Comparison of ENCODE assay signal across 14 cellular contexts in the genomic region with DNA sequence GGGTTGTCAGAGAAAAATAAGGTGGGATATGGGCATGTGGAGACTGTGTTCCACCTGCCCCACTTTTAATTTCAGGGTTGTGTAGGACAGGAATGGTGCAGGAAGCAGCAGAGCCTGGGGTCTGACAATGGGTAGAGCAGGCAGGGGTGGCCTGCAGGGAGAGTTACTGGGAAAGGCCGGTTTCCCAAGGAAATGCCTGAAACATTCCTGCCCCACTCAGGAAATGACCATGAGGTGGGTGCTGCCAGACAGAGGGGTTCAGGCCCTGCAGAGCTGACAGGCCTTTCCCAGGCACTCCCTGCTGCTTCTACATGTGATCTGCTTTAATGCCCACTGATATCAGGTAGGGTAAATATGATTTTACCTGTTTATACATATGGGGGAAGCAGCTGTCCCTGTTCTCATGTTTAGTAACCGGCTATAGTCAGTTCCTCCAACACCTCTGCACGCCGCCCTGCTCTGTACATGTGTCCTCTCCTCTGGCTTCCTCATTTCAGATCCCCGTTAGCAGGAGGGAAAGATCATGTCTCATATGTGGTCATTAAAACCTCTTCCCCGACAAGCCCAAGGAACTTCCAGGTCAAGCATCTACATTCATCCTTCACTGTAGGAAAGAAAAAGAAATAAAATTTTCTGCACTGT.
DNase-seq lines count a peak whose midpoint lies in the region; ATAC-seq and TF ChIP-seq lines count a peak whose summit lies in the region.
"Had no signal": no experiment of that assay in that cellular context is flagged by ENCODE, and none has a peak within 500 bp of the region (broad histone marks: within the 10 kb centered on the region; RNA-seq: fewer than 3 reads in every experiment).

No MANE protein-coding gene starts in this region.

- peaks cover 14% of the 10 kb centered on the region for H3K4me1 ChIP-seq in OCI-LY3 (ENCODE audit: low read length)

- peak overlapping the region; percentile 44 for H3K4me2 ChIP-seq in OCI-LY3 (ENCODE audit: low read length)

- H3K36me3 ChIP-seq in OCI-LY3 (replicated peaks; ENCODE audit: low read depth, low read length): no peaks in the 10 kb centered on the region

- H3K9me3 Mint-ChIP-seq in activated T-cell treated with anti-CD3 and anti-CD28 coated beads, Interleukin-2, amount 50 U/mL, for 24 hours: no peaks in the 10 kb centered on the region
- no peaks in the 10 kb centered on the region for H3K9me3 Mint-ChIP-seq in type B pancreatic cell
- no peaks in the 10 kb centered on the region for H3K9me3 Mint-ChIP-seq in activated CD4-positive, alpha-beta T cell treated with anti-CD3 and anti-CD28 coated beads for 36 hours (ENCODE audit: low read depth)

- H3K27me3 ChIP-seq in OCI-LY3 (ENCODE audit: low read depth, low read length): peaks cover 6% of the 10 kb centered on the region; the same call in 1 of the 2 replicates
- H3K27me3 ChIP-seq: foreskin keratinocyte had no signal

- no peak for ATAC-seq in activated CD4-positive, alpha-beta T cell treated with anti-CD3 and anti-CD28 coated beads for 36 hours

- H3K36me3 Mint-ChIP-seq in activated T-cell treated with anti-CD3 and anti-CD28 coated beads, Interleukin-2, amount 50 U/mL, for 24 hours (ENCODE audit: low read depth): no peaks in the 10 kb centered on the region
- H3K36me3 Mint-ChIP-seq in type B pancreatic cell: no peaks in the 10 kb centered on the region
- no peaks in the 10 kb centered on the region for H3K36me3 Mint-ChIP-seq in activated CD4-positive, alpha-beta T cell treated with anti-CD3 and anti-CD28 coated beads for 36 hours (ENCODE audit: low read depth)

- no peak for DNase-seq in activated T-cell treated with anti-CD3 and anti-CD28 coated beads, Interleukin-2, amount 50 U/mL, for 24 hours
- no peak for DNase-seq in activated T-cell treated with anti-CD3 and anti-CD28 coated beads for 4 hours
- DNase-seq in fibroblast of pulmonary artery (ENCODE audit: low read depth): peak; percentile 21
- DNase-seq in type B pancreatic cell (ENCODE audit: extremely low spot score, unreplicated experiment): no peak
- DNase-seq in G401 (ENCODE audit: low spot score): no peak
- DNase-seq in activated CD4-positive, alpha-beta T cell treated with anti-CD3 and anti-CD28 coated beads for 36 hours: no peak
- DNase-seq in NCI-H1436 (lab: John Stamatoyannopoulos, UW): no peak
- DNase-seq: DMS 273 treated with DMSO at 0.1 percent for 48 hours; NCI-H510A treated with DMSO at 0.1 percent for 48 hours; retina; stimulated activated CD4-positive, alpha-beta T cell treated with anti-CD3 and anti-CD28 coated beads, Interleukin-2, amount 100 ng/mL, for 24 hours had no signal

- H3K4me3 ChIP-seq in OCI-LY3 (ENCODE audit: low read length): no peak overlapping the region
- H3K4me3 ChIP-seq in fibroblast of pulmonary artery (replicated peaks; ENCODE audit: low read depth, low read length): no peak overlapping the region

- no peak overlapping the region for H3K4me3 Mint-ChIP-seq in activated T-cell treated with anti-CD3 and anti-CD28 coated beads, Interleukin-2, amount 50 U/mL, for 24 hours
- H3K4me3 Mint-ChIP-seq in type B pancreatic cell: no peak overlapping the region
- no peak overlapping the region for H3K4me3 Mint-ChIP-seq in activated CD4-positive, alpha-beta T cell treated with anti-CD3 and anti-CD28 coated beads for 36 hours

- no peaks in the 10 kb centered on the region for H3K79me2 ChIP-seq in OCI-LY3 (ENCODE audit: low read length)

- peak overlapping the region; percentile 40 for H3K27ac Mint-ChIP-seq in activated T-cell treated with anti-CD3 and anti-CD28 coated beads, Interleukin-2, amount 50 U/mL, for 24 hours
- H3K27ac Mint-ChIP-seq in type B pancreatic cell: peak overlapping the region; percentile 90
- H3K27ac Mint-ChIP-seq in activated CD4-positive, alpha-beta T cell treated with anti-CD3 and anti-CD28 coated beads for 36 hours: no peak overlapping the region

- in situ Hi-C loops in G401 (cut with HindIII; ENCODE audit: low sequenced_read_pairs): no loop called here

- intact Hi-C loops in activated CD4-positive, alpha-beta T cell treated with anti-CD3 and anti-CD28 coated beads for 36 hours (cut with DNase I, micrococcal nuclease): no loop called here

- no peaks in the 10 kb centered on the region for H4K20me1 ChIP-seq in OCI-LY3 (ENCODE audit: insufficient read depth, low read length)

- no peaks in the 10 kb centered on the region for H3K4me1 Mint-ChIP-seq in activated T-cell treated with anti-CD3 and anti-CD28 coated beads, Interleukin-2, amount 50 U/mL, for 24 hours (ENCODE audit: low read depth)
- peaks cover 6% of the 10 kb centered on the region for H3K4me1 Mint-ChIP-seq in type B pancreatic cell (ENCODE audit: unreplicated experiment)
- H3K4me1 Mint-ChIP-seq in activated CD4-positive, alpha-beta T cell treated with anti-CD3 and anti-CD28 coated beads for 36 hours: peaks cover 4% of the 10 kb centered on the region

- CTCF ChIA-PET in activated CD4-positive, alpha-beta T cell treated with anti-CD3 and anti-CD28 coated beads for 36 hours (lab: Charles Lee): interaction anchor here (0.6 to 1.4 kb wide), 2 partner anchors 9 to 30 kb away, joined by 3 to 4 read pairs; no protein-coding TSS in a partner anchor

- TF ChIP-seq CTCF in OCI-LY3 (IDR thresholded peaks at IDR 0.05; ENCODE audit: low read depth, low read length) (no peak), fibroblast of pulmonary artery (IDR thresholded peaks at IDR 0.05; ENCODE audit: low read length, missing control alignments) (no peak), type B pancreatic cell (conservative IDR thresholded peaks at IDR 0.05) (no peak)

- H3K9ac ChIP-seq in OCI-LY3 (ENCODE audit: low read length): no peak overlapping the region

- POLR2A ChIA-PET in activated CD4-positive, alpha-beta T cell treated with anti-CD3 and anti-CD28 coated beads for 36 hours (lab: Charles Lee): no interaction called here

- H3K9me3 ChIP-seq in OCI-LY3 (ENCODE audit: insufficient read depth, low read length): no peaks in the 10 kb centered on the region

- no peak overlapping the region for H3K27ac ChIP-seq in OCI-LY3 (ENCODE audit: low read length)
- H3K27ac ChIP-seq: foreskin keratinocyte, RWPE1 had no signal

- H2AFZ ChIP-seq in OCI-LY3 (ENCODE audit: low read depth, low read length): no peak overlapping the region

- no peaks in the 10 kb centered on the region for H3K27me3 Mint-ChIP-seq in activated T-cell treated with anti-CD3 and anti-CD28 coated beads, Interleukin-2, amount 50 U/mL, for 24 hours
- H3K27me3 Mint-ChIP-seq in type B pancreatic cell: no peaks in the 10 kb centered on the region
- peaks cover 6% of the 10 kb centered on the region for H3K27me3 Mint-ChIP-seq in activated CD4-positive, alpha-beta T cell treated with anti-CD3 and anti-CD28 coated beads for 36 hours
